In genomic region chr18:69674921-69675405, GRCh38 we compare ENCODE assay signal across 1 cellular context.
TF ChIP-seq lines count a peak whose summit lies in the region.

No MANE protein-coding gene starts in this region.

TF ChIP-seq in GM23338, 12 proteins besides CTCF, POLR2A, EP300 and RAD21 (continued from another document):
- TF ChIP-seq ZNF462 (CRISPR knock-in tag; IDR thresholded peaks at IDR 0.05) (no peak), EZH2 (IDR thresholded peaks at IDR 0.05; ENCODE audit: low read depth, unreplicated experiment) (no peak), EZH2phosphoT487 (IDR thresholded peaks at IDR 0.05; ENCODE audit: unreplicated experiment) (no peak), POLR2AphosphoS5 (IDR thresholded peaks at IDR 0.05; ENCODE audit: low read depth) (no peak), REST (IDR thresholded peaks at IDR 0.05; ENCODE audit: unreplicated experiment) (no peak), STAT1 (IDR thresholded peaks at IDR 0.05; ENCODE audit: unreplicated experiment) (no peak), ZNF331 (CRISPR knock-in tag; IDR thresholded peaks at IDR 0.05; ENCODE audit: low read depth) (no peak), ZNF114 (CRISPR knock-in tag; IDR thresholded peaks at IDR 0.05) (no peak)
